36 cellular contexts compared by ENCODE assay signal in the genomic region with DNA sequence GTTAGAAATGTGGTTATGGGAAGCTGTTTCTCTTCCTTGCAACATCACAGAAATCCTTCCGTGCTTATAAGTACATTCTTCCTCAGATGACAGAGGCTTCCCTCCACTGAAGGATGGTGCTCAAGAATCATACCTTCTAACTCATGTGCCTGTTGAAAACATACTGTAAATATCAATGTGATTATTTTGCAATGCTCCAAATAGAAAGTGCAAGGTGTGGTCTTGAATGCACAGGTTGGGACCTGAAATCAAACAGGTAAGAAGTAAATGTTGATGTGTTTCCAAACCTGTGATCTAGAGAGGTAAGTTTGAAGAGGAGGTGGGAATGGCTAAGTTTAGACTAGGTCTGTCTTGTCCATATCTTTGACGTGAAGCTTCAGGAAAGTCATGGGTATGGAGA.
"Had no signal": no experiment of that assay in that cellular context is flagged by ENCODE, and none has a peak within 500 bp of the region (broad histone marks: within the 10 kb centered on the region; RNA-seq: fewer than 3 reads in every experiment).

No MANE protein-coding gene starts in this region.

- H3K4me1 ChIP-seq: adrenal gland, body of pancreas, breast epithelium had no signal

- ATAC-seq: activated CD8-positive, alpha-beta T cell treated with anti-CD3 and anti-CD28 coated beads for 36 hours; activated naive CD4-positive, alpha-beta T cell treated with anti-CD3 and anti-CD28 coated beads, Interleukin-2, amount 50 U/mL, for 72 hours; activated T-cell treated with anti-CD3 and anti-CD28 coated beads, Interleukin-2, amount 50 U/mL, for 4 hours; activated T-cell treated with anti-CD3 and anti-CD28 coated beads, Interleukin-2, amount 50 U/mL, for 72 hours; activated T-helper 17 cell treated with anti-CD3 and anti-CD28 coated beads, Interleukin-2, amount 50 U/mL, for 72 hours; body of pancreas had no signal

- H3K27ac ChIP-seq: adrenal gland, body of pancreas, brain microvascular endothelial cell, breast epithelium, cardiac muscle cell, VCaP had no signal

- H3K4me3 ChIP-seq: adrenal gland, body of pancreas, breast epithelium, cardiac muscle cell had no signal

- DNase-seq: activated B cell treated with CpG ODN at 0.5 μM for 24 hours; activated CD4-positive, alpha-beta memory T cell treated with anti-CD3 and anti-CD28 coated beads for 36 hours; activated CD4-positive, alpha-beta T cell treated with anti-CD3 and anti-CD28 coated beads for 4 hours; activated CD4-positive, alpha-beta T cell treated with anti-CD3 and anti-CD28 coated beads, Interleukin-2, amount 10 ng/mL, durations not matched to agents 24 days and 14 days; activated CD4-positive, alpha-beta T cell treated with anti-CD3 and anti-CD28 coated beads, Interleukin-2, amount 50 U/mL, for 1 hour; activated CD4-positive, alpha-beta T cell treated with anti-CD3 and anti-CD28 coated beads, Interleukin-2, amount 50 U/mL, for 4 hours; activated CD4-positive, CD25-positive, alpha-beta regulatory T cell treated with anti-CD3 and anti-CD28 coated beads, Interleukin-2, amount 50 U/mL, for 72 hours; activated CD8-positive, alpha-beta memory T cell treated with anti-CD3 and anti-CD28 coated beads, Interleukin-2, amount 50 U/mL, for 4 hours; activated CD8-positive, alpha-beta T cell treated with anti-CD3 and anti-CD28 coated beads for 36 hours; activated effector memory CD4-positive, alpha-beta T cell treated with anti-CD3 and anti-CD28 coated beads, Interleukin-2, amount 50 U/mL, for 16 hours; activated gamma-delta T cell treated with Interleukin-2 at 50 U/mL for 16 hours; activated naive CD4-positive, alpha-beta T cell; activated naive CD4-positive, alpha-beta T cell treated with anti-CD3 and anti-CD28 coated beads for 36 hours; activated naive CD4-positive, alpha-beta T cell treated with anti-CD3 and anti-CD28 coated beads, Interleukin-2, amount 50 U/mL, for 16 hours; activated naive CD8-positive, alpha-beta T cell treated with anti-CD3 and anti-CD28 coated beads for 36 hours; activated T-cell treated with anti-CD3 and anti-CD28 coated beads for 4 hours; activated T-cell treated with anti-CD3 and anti-CD28 coated beads, Interleukin-2, amount 50 U/mL, for 1 hour; activated T-cell treated with anti-CD3 and anti-CD28 coated beads, Interleukin-2, amount 50 U/mL, for 4 hours; activated T-cell treated with anti-CD3 and anti-CD28 coated beads, Interleukin-2, amount 50 U/mL, for 72 hours; adrenal gland; amniotic stem cell; aorta; body of pancreas; brain microvascular endothelial cell; caudate nucleus; cerebellar nuclear complex; T-helper 1 cell; T-helper 2 cell; T-helper 9 cell had no signal

- H3K36me3 ChIP-seq: adrenal gland, brain microvascular endothelial cell, breast epithelium, cardiac muscle cell had no signal

- H3K9me3 ChIP-seq: adrenal gland, body of pancreas, breast epithelium had no signal

- H3K27me3 ChIP-seq: adrenal gland, body of pancreas, brain microvascular endothelial cell, breast epithelium, cardiac muscle cell had no signal

- FAIRE-seq: astrocyte, TTC549 had no signal
